Comparison of ENCODE assay signal across 7 cellular contexts in genomic region chr14:93115069-93115919, GRCh38. TPM values are rescaled to one million over a fixed set of nuclear protein-coding genes. Genes with fewer than 3 reads are reported as not detected.
A peak's percentile ranks its signal among the peaks of the same experiment; 100 is the strongest.
DNase-seq lines count a peak whose midpoint lies in the region; ATAC-seq, FAIRE-seq and TF ChIP-seq lines count a peak whose summit lies in the region.

No MANE protein-coding gene starts in this region.

- peak overlapping the region; percentile 73 for H3K9ac ChIP-seq in astrocyte (ENCODE audit: low read length)

- intact Hi-C loops in sciatic nerve (cut with DNase I) = no loop called here

- no peaks in the 10 kb centered on the region for H3K9me3 ChIP-seq in astrocyte (ENCODE audit: insufficient read depth, low read depth, low read length)

- FAIRE-seq in astrocyte (lab: Jason Lieb, UNC) = no peak

- H3K27me3 Mint-ChIP-seq in astrocyte (ENCODE audit: low read depth, unreplicated experiment) = peaks cover 16% of the 10 kb centered on the region

- H4K20me1 ChIP-seq in astrocyte (ENCODE audit: insufficient read depth, low read length) = peaks cover 37% of the 10 kb centered on the region

- no peaks in the 10 kb centered on the region for H3K27me3 ChIP-seq in astrocyte (ENCODE audit: insufficient read depth, low read length)

- TF ChIP-seq CTCF in astrocyte (IDR thresholded peaks at IDR 0.05; ENCODE audit: insufficient read depth, low read depth, low read length) = no peak

- ATAC-seq in GM18498 (IDR thresholded peaks at IDR 0.05; ENCODE audit: unreplicated experiment) (peak; percentile 86), HG02852 (IDR thresholded peaks at IDR 0.05; ENCODE audit: unreplicated experiment) (peak; percentile 77), sciatic nerve (peak; percentile 89)

- no peaks in the 10 kb centered on the region for H3K9me3 Mint-ChIP-seq in astrocyte (ENCODE audit: unreplicated experiment)

- H2AFZ ChIP-seq in astrocyte (ENCODE audit: low read depth, low read length) = peak overlapping the region; percentile 73

- H3K4me1 Mint-ChIP-seq in astrocyte (ENCODE audit: low read depth, unreplicated experiment) = peaks cover 2% of the 10 kb centered on the region

- H3K27ac ChIP-seq in astrocyte (ENCODE audit: low read depth, low read length) = no peak overlapping the region

- H3K27ac Mint-ChIP-seq in astrocyte (ENCODE audit: unreplicated experiment) = no peak overlapping the region

- peak overlapping the region; percentile 97 for H3K4me2 ChIP-seq in astrocyte (ENCODE audit: low read length)

- peaks cover 20% of the 10 kb centered on the region for H3K4me1 ChIP-seq in astrocyte (ENCODE audit: insufficient read depth, low read length)

- peak overlapping the region; percentile 79 for H3K4me3 Mint-ChIP-seq in astrocyte (ENCODE audit: unreplicated experiment)

- no peaks in the 10 kb centered on the region for H3K36me3 Mint-ChIP-seq in astrocyte (ENCODE audit: low read depth, unreplicated experiment)

- no peaks in the 10 kb centered on the region for H3K36me3 ChIP-seq in astrocyte (ENCODE audit: insufficient read depth, low read length)

- peaks cover 6% of the 10 kb centered on the region for H3K79me2 ChIP-seq in astrocyte (ENCODE audit: insufficient read depth, low read length)

- H3K4me3 ChIP-seq in astrocyte (ENCODE audit: insufficient read depth, low read depth, low read length) = peak overlapping the region; percentile 70

- peak; percentile 37 for DNase-seq in NCI-H1436 treated with DMSO at 0.1 percent for 48 hours (lab: John Stamatoyannopoulos, UW)
- peak; percentile 75 for DNase-seq in T-helper 22 cell (ENCODE audit: low read depth)
- peak; percentile 66 for DNase-seq in astrocyte (ENCODE audit: low read depth)
- peak in 50 of 51 donors; percentile 43 to 93 (median 80) for DNase-seq in hypothalamus (lab: John Stamatoyannopoulos, UW)
- peak; percentile 94 for DNase-seq in sciatic nerve (ENCODE audit: low spot score)

RNA-seq across cellular contexts. Expression of gene ITPK1, which starts 0.4 kb away (rescaled TPM):
- total RNA-seq in astrocyte = 11.2 and 13.0 TPM in 2 replicates
- total RNA-seq in sciatic nerve = 118 TPM

Comparison
In these comparisons a context has a peak if more than half of its experiments do, and no peak if none do; other contexts are left out.
1. DNase-seq: peak in every context shown above with its lines; median percentile 94 in sciatic nerve; 80 in hypothalamus; 75 in T-helper 22 cell; 66 in astrocyte; 37 in NCI-H1436 treated with DMSO at 0.1 percent for 48 hours.